Comparison of ENCODE assay signal across 10 cellular contexts in genomic region chr1:150925080-150925479, GRCh38. TPM values are rescaled to one million over a fixed set of nuclear protein-coding genes. Genes with fewer than 3 reads are reported as not detected.
DNase-seq lines count a peak whose midpoint lies in the region; ATAC-seq, FAIRE-seq and TF ChIP-seq lines count a peak whose summit lies in the region.
"Had no signal": no experiment of that assay in that cellular context is flagged by ENCODE, and none has a peak within 500 bp of the region (broad histone marks: within the 10 kb centered on the region; RNA-seq: fewer than 3 reads in every experiment).

No MANE protein-coding gene starts in this region.

- WGBS in liver: 65% methylated on average over 23 of the region's 23 CpGs
- WGBS in thymus: 39% methylated on average over 23 of the region's 23 CpGs

- H3K4me1 Mint-ChIP-seq in activated CD8-positive, alpha-beta T cell treated with anti-CD3 and anti-CD28 coated beads, Interleukin-2, amount 10 ng/mL, durations not matched to agents 7 days and 5 days (ENCODE audit: low read depth): peaks cover 26% of the 10 kb centered on the region

- peak overlapping the region; percentile 97 for H3K4me3 Mint-ChIP-seq in activated CD8-positive, alpha-beta T cell treated with anti-CD3 and anti-CD28 coated beads, Interleukin-2, amount 10 ng/mL, durations not matched to agents 7 days and 5 days

- POLR2A ChIA-PET in activated CD8-positive, alpha-beta T cell treated with anti-CD3 and anti-CD28 coated beads, Interleukin-2, amount 10 ng/mL, durations not matched to agents 7 days and 5 days (lab: Charles Lee): interaction anchor here (1.0 to 2.0 kb wide), 3 partner anchors 35 to 361 kb away, joined by 3 to 5 read pairs (median 4); partner anchors contain the start of gene MCL1

- no peak for FAIRE-seq in GM12891 (lab: Jason Lieb, UNC)

- H3K27ac ChIP-seq in liver (ENCODE audit: low read depth in 1 of 2, low read length in 2 of 2) (peak overlapping the region; percentile 6 to 12), thymus (ENCODE audit: low read depth) (no peak overlapping the region)

- H3K4me3 ChIP-seq in liver (ENCODE audit: low read depth in 1 of 3, low read length in 3 of 3): peak overlapping the region in 2 of 3 donors; percentile 17 to 94
- peak overlapping the region; percentile 61 for H3K4me3 ChIP-seq in thymus (ENCODE audit: low read length)

- peak overlapping the region; percentile 97 for H3K27ac Mint-ChIP-seq in activated CD8-positive, alpha-beta T cell treated with anti-CD3 and anti-CD28 coated beads, Interleukin-2, amount 10 ng/mL, durations not matched to agents 7 days and 5 days

- TF ChIP-seq POLR2A in GM12891 (IDR thresholded peaks at IDR 0.05; ENCODE audit: low read depth, low read length): no peak

- H3K27me3 ChIP-seq in liver (ENCODE audit: control insufficient read depth in 4 of 4, insufficient read depth in 4 of 4, low read length in 3 of 4) (no peaks in the 10 kb centered on the region), thymus (ENCODE audit: control insufficient read depth, insufficient read depth) (no peaks in the 10 kb centered on the region)

- no peak for TF ChIP-seq CTCF in liver (IDR thresholded peaks at IDR 0.05; ENCODE audit: low read depth, low read length, missing input control)

- ATAC-seq in activated CD8-positive, alpha-beta T cell treated with anti-CD3 and anti-CD28 coated beads, Interleukin-2, amount 10 ng/mL, durations not matched to agents 7 days and 5 days: no peak
- ATAC-seq in GM21423 (IDR thresholded peaks at IDR 0.05; ENCODE audit: unreplicated experiment): no peak

- TF ChIP-seq RAD21 in liver (IDR thresholded peaks at IDR 0.05): no peak

- peaks cover 3 to 15% (median 12%) of the 10 kb centered on the region in 4 donors for H3K4me1 ChIP-seq in liver (ENCODE audit: control insufficient read depth in 4 of 4, insufficient read depth in 4 of 4, low read length in 3 of 4)
- H3K4me1 ChIP-seq in thymus (ENCODE audit: control insufficient read depth, insufficient read depth, low read length): no peaks in the 10 kb centered on the region

- DNase-seq in activated gamma-delta T cell treated with Interleukin-2 at 50 U/mL for 16 hours (peak; percentile 3), activated gamma-delta T cell (lab: John Stamatoyannopoulos, UW) (no peak), Ammon's horn (ENCODE audit: low spot score) (no peak), GM12891 (ENCODE audit: insufficient read length, low spot score) (no peak)
- DNase-seq in activated CD8-positive, alpha-beta T cell treated with anti-CD3 and anti-CD28 coated beads, Interleukin-2, amount 10 ng/mL, durations not matched to agents 7 days and 5 days: no peak

- CTCF ChIA-PET in activated CD8-positive, alpha-beta T cell treated with anti-CD3 and anti-CD28 coated beads, Interleukin-2, amount 10 ng/mL, durations not matched to agents 7 days and 5 days (lab: Charles Lee): interaction anchor here (1.1 to 2.5 kb wide), 4 partner anchors 48 to 364 kb away, joined by 3 to 7 read pairs (median 6); partner anchors contain the start of gene MINDY1

- H3K36me3 Mint-ChIP-seq in activated CD8-positive, alpha-beta T cell treated with anti-CD3 and anti-CD28 coated beads, Interleukin-2, amount 10 ng/mL, durations not matched to agents 7 days and 5 days (ENCODE audit: low read depth): peaks cover 31% of the 10 kb centered on the region

- H3K36me3 ChIP-seq in liver (ENCODE audit: control insufficient read depth in 4 of 4, insufficient read depth in 3 of 4, low read depth in 1 of 4, low read length in 3 of 4) (peaks cover 7 to 16% (median 10%) of the 10 kb centered on the region in 4 donors), thymus (ENCODE audit: control insufficient read depth, insufficient read depth) (peaks cover 11% of the 10 kb centered on the region)

- H3K9me3 ChIP-seq in liver (ENCODE audit: control insufficient read depth in 4 of 4, low read length in 3 of 4) (no peaks in the 10 kb centered on the region), thymus (ENCODE audit: control insufficient read depth) (no peaks in the 10 kb centered on the region)

- H3K9ac ChIP-seq in liver (ENCODE audit: low read depth in 1 of 2, low read length in 2 of 2): no peak overlapping the region

- no peaks in the 10 kb centered on the region for H3K9me3 Mint-ChIP-seq in activated CD8-positive, alpha-beta T cell treated with anti-CD3 and anti-CD28 coated beads, Interleukin-2, amount 10 ng/mL, durations not matched to agents 7 days and 5 days (ENCODE audit: insufficient read depth)

- H3K27me3 Mint-ChIP-seq in activated CD8-positive, alpha-beta T cell treated with anti-CD3 and anti-CD28 coated beads, Interleukin-2, amount 10 ng/mL, durations not matched to agents 7 days and 5 days (ENCODE audit: low read depth): no peaks in the 10 kb centered on the region

TF ChIP-seq in liver, 16 proteins besides CTCF, POLR2A, EP300 and RAD21 (continues in another document):
- TF ChIP-seq YY1 (IDR thresholded peaks at IDR 0.05): no peak
- TF ChIP-seq HNF4G (IDR thresholded peaks at IDR 0.05): no peak
- TF ChIP-seq ATF3 (IDR thresholded peaks at IDR 0.05): no peak
- TF ChIP-seq NR2F2 (IDR thresholded peaks at IDR 0.05): no peak
- no peak for TF ChIP-seq FOXA1 (IDR thresholded peaks at IDR 0.05)

TF ChIP-seq in GM12891, 5 proteins besides CTCF, POLR2A, EP300 and RAD21:
- TF ChIP-seq SPI1 (IDR thresholded peaks at IDR 0.05; ENCODE audit: low read depth, low read length) (no peak), POU2F2 (IDR thresholded peaks at IDR 0.05; ENCODE audit: low read depth, low read length) (no peak), POLR2AphosphoS5 (IDR thresholded peaks at IDR 0.05; ENCODE audit: low read depth, low read length) (no peak), TAF1 (IDR thresholded peaks at IDR 0.05; ENCODE audit: low read depth, low read length) (no peak), PAX5 (IDR thresholded peaks at IDR 0.05; ENCODE audit: insufficient read depth, low read length, severe bottlenecking) (no peak)

RNA-seq across cellular contexts. Expression of gene SETDB1, which starts 1.1 kb away (rescaled TPM):
- 10 to 100 TPM; 58.5 to 59.3 TPM for total RNA-seq in activated CD8-positive, alpha-beta T cell treated with anti-CD3 and anti-CD28 coated beads, Interleukin-2, amount 10 ng/mL, durations not matched to agents 7 days and 5 days
- 10 to 100 TPM; 20.8 to 23.7 TPM for total RNA-seq in liver
- 1 to 10 TPM; 5.4 to 7.3 TPM for polyA plus RNA-seq in liver
- polyA plus RNA-seq in thymus: 25.9 TPM
- polyA plus RNA-seq in GM12891 (2012; ENCODE audit: low read depth, missing spikeins): 21.5 TPM

RNA-seq across cellular contexts. Expression of gene CTXND2, which starts 38.1 kb away (rescaled TPM):
- not detected for total RNA-seq in activated CD8-positive, alpha-beta T cell treated with anti-CD3 and anti-CD28 coated beads, Interleukin-2, amount 10 ng/mL, durations not matched to agents 7 days and 5 days
- not detected for total RNA-seq in liver
- polyA plus RNA-seq in liver: not detected
- polyA plus RNA-seq in thymus: 0.09 TPM
- polyA plus RNA-seq in GM12891 (2012; ENCODE audit: low read depth, missing spikeins): not detected
- total RNA-seq: HT1080, lower leg skin had no signal

RNA-seq across cellular contexts. Expression of gene ARNT, which starts 48.7 kb away (rescaled TPM):
- 10 to 100 TPM; 39.8 to 42.1 TPM for total RNA-seq in activated CD8-positive, alpha-beta T cell treated with anti-CD3 and anti-CD28 coated beads, Interleukin-2, amount 10 ng/mL, durations not matched to agents 7 days and 5 days
- total RNA-seq in liver: 10 to 100 TPM; 23.2 to 45.9 TPM
- polyA plus RNA-seq in liver (10 to 100 TPM; 11.2 to 13.9 TPM), thymus (17.2 TPM)
- polyA plus RNA-seq in GM12891 (2012; ENCODE audit: low read depth, missing spikeins): 17.7 TPM

RNA-seq across cellular contexts. Expression of gene CERS2, which starts 49.6 kb away (rescaled TPM):
- total RNA-seq in activated CD8-positive, alpha-beta T cell treated with anti-CD3 and anti-CD28 coated beads, Interleukin-2, amount 10 ng/mL, durations not matched to agents 7 days and 5 days: 100 to 1,000 TPM; 149 to 150 TPM
- 100 to 1,000 TPM; 212 to 346 TPM for total RNA-seq in liver
- polyA plus RNA-seq in liver: 100 to 1,000 TPM; 215 to 340 TPM
- 76.3 TPM for polyA plus RNA-seq in thymus
- 24.9 TPM for polyA plus RNA-seq in GM12891 (2012; ENCODE audit: low read depth, missing spikeins)

RNA-seq across cellular contexts. Expression of gene ANXA9, which starts 57.0 kb away (rescaled TPM):
- not detected for total RNA-seq in activated CD8-positive, alpha-beta T cell treated with anti-CD3 and anti-CD28 coated beads, Interleukin-2, amount 10 ng/mL, durations not matched to agents 7 days and 5 days
- total RNA-seq in liver: 10 to 100 TPM; 15.8 to 18.2 TPM
- polyA plus RNA-seq in liver (10 to 100 TPM in 1 of 2 donors, 1 to 10 TPM in 1; 7.5 to 24.0 TPM), thymus (2.1 TPM)
- polyA plus RNA-seq in GM12891 (2012; ENCODE audit: low read depth, missing spikeins): 0.62 TPM
